In genomic region chr7:25565949-25566348, GRCh38 we compare ENCODE assay signal across 8 cellular contexts.
DNase-seq lines count a peak whose midpoint lies in the region; ATAC-seq, FAIRE-seq and TF ChIP-seq lines count a peak whose summit lies in the region.

No MANE protein-coding gene starts in this region.

- H3K9me2 ChIP-seq in SU-DHL-6 (replicated peaks; ENCODE audit: insufficient read depth, low read length): no peaks in the 10 kb centered on the region

- no peak overlapping the region for H3K9ac ChIP-seq in SU-DHL-6 (ENCODE audit: low read length)

- no peaks in the 10 kb centered on the region for H3K36me3 ChIP-seq in SU-DHL-6 (ENCODE audit: low read length)
- no peaks in the 10 kb centered on the region for H3K36me3 ChIP-seq in adrenal gland (replicated peaks in 1 of 2)

- H3K79me2 ChIP-seq in SU-DHL-6 (ENCODE audit: insufficient read depth, low read length): no peaks in the 10 kb centered on the region

- peak overlapping the region; percentile 8 for H3K4me2 ChIP-seq in SU-DHL-6 (ENCODE audit: low read depth, low read length, poor library complexity, severe bottlenecking)

- intact Hi-C loops in adrenal gland (cut with DNase I): loop anchor here in 1 of 2 donors (2.0 to 5.0 kb wide), 2 partner anchors 173 to 286 kb away; no protein-coding TSS in a partner anchor
- intact Hi-C loops in left cardiac atrium (cut with DNase I): loop anchor here (1.0 to 5.0 kb wide), 3 partner anchors 174 to 285 kb away; no protein-coding TSS in a partner anchor
- intact Hi-C loops in sciatic nerve (cut with DNase I): no loop called here

- no peak overlapping the region for H3K4me3 ChIP-seq in SU-DHL-6 (ENCODE audit: insufficient read depth, low read length, poor library complexity, severe bottlenecking)
- H3K4me3 ChIP-seq in adrenal gland: peak overlapping the region in 1 of 4 donors; percentile 30

- no peaks in the 10 kb centered on the region for H3F3A ChIP-seq in SU-DHL-6 (ENCODE audit: insufficient read depth)

- no peak overlapping the region for H2AFZ ChIP-seq in SU-DHL-6 (ENCODE audit: low read depth, low read length, severe bottlenecking)

- ATAC-seq in left cardiac atrium: peak in 1 of 2 donors; percentile 20
- ATAC-seq in sciatic nerve: no peak
- no peak for ATAC-seq in GM19035 (IDR thresholded peaks at IDR 0.05; ENCODE audit: unreplicated experiment)
- no peak for ATAC-seq in HG02763 (IDR thresholded peaks at IDR 0.05; ENCODE audit: unreplicated experiment)

- FAIRE-seq in G401.6 (lab: Jason Lieb, UNC): peak; percentile 99

- H3K27ac ChIP-seq in SU-DHL-6 (ENCODE audit: low read depth, low read length): no peak overlapping the region
- no peak overlapping the region for H3K27ac ChIP-seq in adrenal gland

- H3K27me3 ChIP-seq in SU-DHL-6 (ENCODE audit: low read length) (no peaks in the 10 kb centered on the region), adrenal gland (no peaks in the 10 kb centered on the region)

- no peaks in the 10 kb centered on the region for H3K9me3 ChIP-seq in SU-DHL-6 (ENCODE audit: insufficient read depth, low read length)
- no peaks in the 10 kb centered on the region for H3K9me3 ChIP-seq in adrenal gland (replicated peaks in 1 of 3)

- H4K20me1 ChIP-seq in SU-DHL-6 (ENCODE audit: low read depth, low read length): no peaks in the 10 kb centered on the region

- peak; percentile 49 for DNase-seq in MV-4-11 (lab: John Stamatoyannopoulos, UW)
- peak; percentile 34 to 93 (median 69) for DNase-seq in adrenal gland
- DNase-seq in left cardiac atrium: peak; percentile 45
- DNase-seq in sciatic nerve (ENCODE audit: low spot score): peak; percentile 78

- peaks cover 5 to 12% of the 10 kb centered on the region in 2 donors for H3K4me1 ChIP-seq in adrenal gland (replicated peaks in 1 of 2)

- WGBS in adrenal gland, 4 donors: 0 to 1% (median 1%) methylated on average over 7 of the region's 7 CpGs

- no peak for TF ChIP-seq POLR2A in adrenal gland (IDR thresholded peaks at IDR 0.05)

- TF ChIP-seq CTCF in SU-DHL-6 (IDR thresholded peaks at IDR 0.05; ENCODE audit: insufficient read depth, low read length, poor library complexity, severe bottlenecking): peak; percentile 100
- peak; percentile 100 for TF ChIP-seq CTCF in adrenal gland (IDR thresholded peaks at IDR 0.05)
